In the genomic region with DNA sequence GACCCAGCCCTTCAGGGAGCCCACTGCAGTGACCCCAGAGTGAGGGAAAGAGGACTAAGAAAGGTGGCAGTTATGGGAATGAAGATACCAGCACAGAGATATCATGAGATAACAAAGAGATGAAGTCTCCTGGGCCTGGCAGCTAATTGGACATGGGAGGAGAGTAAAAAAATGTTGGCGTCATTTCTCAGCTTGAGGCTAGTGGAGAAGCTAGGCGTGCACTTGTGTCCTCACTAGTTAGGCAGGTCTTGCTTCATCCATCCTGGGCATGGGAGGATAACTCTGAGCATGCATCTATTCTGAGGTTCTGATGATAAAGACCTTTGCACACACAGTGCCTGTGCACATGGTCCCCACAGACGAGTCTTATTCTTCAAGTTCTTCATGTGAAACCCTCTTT, we compare ENCODE assay signal across 35 cellular contexts.
"Had no signal": no experiment of that assay in that cellular context is flagged by ENCODE, and none has a peak within 500 bp of the region (broad histone marks: within the 10 kb centered on the region; RNA-seq: fewer than 3 reads in every experiment).

No MANE protein-coding gene starts in this region.

- H3K36me3 ChIP-seq: adrenal gland had no signal

- FAIRE-seq: colon, frontal cortex had no signal

- H3K9me3 Mint-ChIP-seq: activated CD4-positive, alpha-beta memory T cell treated with anti-CD3 and anti-CD28 coated beads for 36 hours; activated CD4-positive, alpha-beta T cell treated with anti-CD3 and anti-CD28 coated beads, Interleukin-2, amount 10 ng/mL, durations not matched to agents 24 days and 14 days; activated naive CD4-positive, alpha-beta T cell treated with anti-CD3 and anti-CD28 coated beads for 36 hours; activated naive CD4-positive, alpha-beta T cell treated with anti-CD3 and anti-CD28 coated beads, Interleukin-2, amount 50 U/mL, for 24 hours; activated naive CD8-positive, alpha-beta T cell treated with anti-CD3 and anti-CD28 coated beads for 36 hours; activated naive CD8-positive, alpha-beta T cell treated with anti-CD3 and anti-CD28 coated beads, Interleukin-2, amount 50 U/mL, for 24 hours; activated T-helper 1 cell treated with anti-CD3 and anti-CD28 coated beads, Interleukin-12 subunit alpha, Interleukin-12 subunit beta, Interleukin-2, Interleukin-4 antibody, amounts not matched to agents 30 ng/mL and 10 ng/mL and 1 ng/mL, durations not matched to agents 14 hours and 24 hours and 36 hours; activated T-helper 2 cell treated with anti-CD3 and anti-CD28 coated beads, Interferon-gamma antibody, Interleukin-2, Interleukin-4, amounts not matched to agents 10 μg/mL and 5 μg/mL and 100 μg/mL, durations not matched to agents 14 hours and 24 hours and 36 hours; effector memory CD8-positive, alpha-beta T cell; T-helper 2 cell treated with Interferon-gamma antibody and Interleukin-4, amounts not matched to agents 5 μg/mL and 100 μg/mL, for 36 hours had no signal

- H3K27ac Mint-ChIP-seq: activated CD4-positive, alpha-beta memory T cell treated with anti-CD3 and anti-CD28 coated beads for 36 hours; activated CD4-positive, alpha-beta T cell treated with anti-CD3 and anti-CD28 coated beads for 36 hours; activated CD4-positive, alpha-beta T cell treated with anti-CD3 and anti-CD28 coated beads, Interleukin-2, amount 10 ng/mL, durations not matched to agents 24 days and 14 days; activated CD8-positive, alpha-beta memory T cell treated with anti-CD3 and anti-CD28 coated beads, Interleukin-2, amount 10 ng/mL, durations not matched to agents 7 days and 5 days; activated CD8-positive, alpha-beta T cell treated with anti-CD3 and anti-CD28 coated beads, Interleukin-2, amount 10 ng/mL, durations not matched to agents 7 days and 5 days; activated naive CD4-positive, alpha-beta T cell treated with anti-CD3 and anti-CD28 coated beads for 36 hours; activated naive CD4-positive, alpha-beta T cell treated with anti-CD3 and anti-CD28 coated beads, Interleukin-2, amount 50 U/mL, for 24 hours; activated naive CD8-positive, alpha-beta T cell treated with anti-CD3 and anti-CD28 coated beads for 36 hours; activated naive CD8-positive, alpha-beta T cell treated with anti-CD3 and anti-CD28 coated beads, Interleukin-2, amount 50 U/mL, for 24 hours; activated T-helper 1 cell treated with anti-CD3 and anti-CD28 coated beads, Interleukin-12 subunit alpha, Interleukin-12 subunit beta, Interleukin-2, Interleukin-4 antibody, amounts not matched to agents 30 ng/mL and 10 ng/mL and 1 ng/mL, durations not matched to agents 14 hours and 24 hours and 36 hours; activated T-helper 2 cell treated with anti-CD3 and anti-CD28 coated beads, Interferon-gamma antibody, Interleukin-2, Interleukin-4, amounts not matched to agents 10 μg/mL and 5 μg/mL and 100 μg/mL, durations not matched to agents 14 hours and 24 hours and 36 hours; effector memory CD8-positive, alpha-beta T cell; T-helper 17 cell; T-helper 2 cell treated with Interferon-gamma antibody and Interleukin-4, amounts not matched to agents 5 μg/mL and 100 μg/mL, for 36 hours had no signal

- H3K27ac ChIP-seq: adrenal gland, body of pancreas, epithelial cell of prostate had no signal

- H3K4me3 ChIP-seq: adrenal gland, body of pancreas had no signal

- H3K36me3 Mint-ChIP-seq: activated CD4-positive, alpha-beta memory T cell treated with anti-CD3 and anti-CD28 coated beads for 36 hours; activated CD8-positive, alpha-beta memory T cell treated with anti-CD3 and anti-CD28 coated beads, Interleukin-2, amount 10 ng/mL, durations not matched to agents 7 days and 5 days; activated naive CD4-positive, alpha-beta T cell treated with anti-CD3 and anti-CD28 coated beads, Interleukin-2, amount 50 U/mL, for 24 hours; activated naive CD8-positive, alpha-beta T cell treated with anti-CD3 and anti-CD28 coated beads for 36 hours had no signal

- H3K27me3 Mint-ChIP-seq: activated naive CD4-positive, alpha-beta T cell treated with anti-CD3 and anti-CD28 coated beads, Interleukin-2, amount 50 U/mL, for 24 hours; effector memory CD8-positive, alpha-beta T cell had no signal

- H3K27me3 ChIP-seq: adrenal gland, body of pancreas had no signal

- DNase-seq: activated CD4-positive, alpha-beta memory T cell treated with anti-CD3 and anti-CD28 coated beads for 36 hours; activated CD4-positive, alpha-beta T cell treated with anti-CD3 and anti-CD28 coated beads for 36 hours; activated CD4-positive, alpha-beta T cell treated with anti-CD3 and anti-CD28 coated beads, Interleukin-2, amount 10 ng/mL, durations not matched to agents 24 days and 14 days; activated CD4-positive, CD25-positive, alpha-beta regulatory T cell; activated CD4-positive, CD25-positive, alpha-beta regulatory T cell treated with anti-CD3 and anti-CD28 coated beads, Interleukin-2, amount 50 U/mL, for 72 hours; activated CD8-positive, alpha-beta memory T cell treated with anti-CD3 and anti-CD28 coated beads, Interleukin-2, amount 10 ng/mL, durations not matched to agents 7 days and 5 days; activated CD8-positive, alpha-beta memory T cell treated with anti-CD3 and anti-CD28 coated beads, Interleukin-2, amount 50 U/mL, for 4 hours; activated CD8-positive, alpha-beta T cell treated with anti-CD3 and anti-CD28 coated beads, Interleukin-2, amount 10 ng/mL, durations not matched to agents 7 days and 5 days; activated effector memory CD4-positive, alpha-beta T cell treated with anti-CD3 and anti-CD28 coated beads, Interleukin-2, amount 50 U/mL, for 16 hours; activated naive CD4-positive, alpha-beta T cell treated with anti-CD3 and anti-CD28 coated beads for 36 hours; activated naive CD8-positive, alpha-beta T cell treated with anti-CD3 and anti-CD28 coated beads for 36 hours; activated naive CD8-positive, alpha-beta T cell treated with anti-CD3 and anti-CD28 coated beads, Interleukin-2, amount 50 U/mL, for 24 hours; activated T-cell treated with anti-CD3 and anti-CD28 coated beads, Interleukin-2, amount 50 U/mL, for 1 hour; activated T-cell treated with anti-CD3 and anti-CD28 coated beads, Interleukin-2, amount 50 U/mL, for 48 hours; adrenal gland; amygdala; aorta; body of pancreas; caudate nucleus; cortex of kidney; dermis blood vessel endothelial cell; effector CD4-positive, alpha-beta T cell; effector memory CD8-positive, alpha-beta T cell; foreskin fibroblast; head of caudate nucleus; T-helper 1 cell; T-helper 17 cell; T1000 had no signal

- H3K9me3 ChIP-seq: adrenal gland, body of pancreas had no signal

- H3K4me3 Mint-ChIP-seq: activated CD4-positive, alpha-beta memory T cell treated with anti-CD3 and anti-CD28 coated beads for 36 hours; activated CD4-positive, alpha-beta T cell treated with anti-CD3 and anti-CD28 coated beads for 36 hours; activated CD4-positive, alpha-beta T cell treated with anti-CD3 and anti-CD28 coated beads, Interleukin-2, amount 10 ng/mL, durations not matched to agents 24 days and 14 days; activated CD8-positive, alpha-beta memory T cell treated with anti-CD3 and anti-CD28 coated beads, Interleukin-2, amount 10 ng/mL, durations not matched to agents 7 days and 5 days; activated CD8-positive, alpha-beta T cell treated with anti-CD3 and anti-CD28 coated beads, Interleukin-2, amount 10 ng/mL, durations not matched to agents 7 days and 5 days; activated naive CD4-positive, alpha-beta T cell treated with anti-CD3 and anti-CD28 coated beads for 36 hours; activated naive CD4-positive, alpha-beta T cell treated with anti-CD3 and anti-CD28 coated beads, Interleukin-2, amount 50 U/mL, for 24 hours; activated naive CD8-positive, alpha-beta T cell treated with anti-CD3 and anti-CD28 coated beads for 36 hours; activated naive CD8-positive, alpha-beta T cell treated with anti-CD3 and anti-CD28 coated beads, Interleukin-2, amount 50 U/mL, for 24 hours; activated T-helper 1 cell treated with anti-CD3 and anti-CD28 coated beads, Interleukin-12 subunit alpha, Interleukin-12 subunit beta, Interleukin-2, Interleukin-4 antibody, amounts not matched to agents 30 ng/mL and 10 ng/mL and 1 ng/mL, durations not matched to agents 14 hours and 24 hours and 36 hours; effector memory CD8-positive, alpha-beta T cell; T-helper 17 cell; T-helper 2 cell treated with Interferon-gamma antibody and Interleukin-4, amounts not matched to agents 5 μg/mL and 100 μg/mL, for 36 hours had no signal

- ATAC-seq: activated CD4-positive, alpha-beta T cell treated with anti-CD3 and anti-CD28 coated beads for 36 hours; activated CD8-positive, alpha-beta memory T cell treated with anti-CD3 and anti-CD28 coated beads, Interleukin-2, amount 10 ng/mL, durations not matched to agents 7 days and 5 days; activated CD8-positive, alpha-beta T cell treated with anti-CD3 and anti-CD28 coated beads, Interleukin-2, amount 10 ng/mL, durations not matched to agents 7 days and 5 days; activated naive CD8-positive, alpha-beta T cell treated with anti-CD3 and anti-CD28 coated beads, Interleukin-2, amount 50 U/mL, for 24 hours; body of pancreas; effector memory CD8-positive, alpha-beta T cell; T-helper 17 cell had no signal
